In the genomic region with DNA sequence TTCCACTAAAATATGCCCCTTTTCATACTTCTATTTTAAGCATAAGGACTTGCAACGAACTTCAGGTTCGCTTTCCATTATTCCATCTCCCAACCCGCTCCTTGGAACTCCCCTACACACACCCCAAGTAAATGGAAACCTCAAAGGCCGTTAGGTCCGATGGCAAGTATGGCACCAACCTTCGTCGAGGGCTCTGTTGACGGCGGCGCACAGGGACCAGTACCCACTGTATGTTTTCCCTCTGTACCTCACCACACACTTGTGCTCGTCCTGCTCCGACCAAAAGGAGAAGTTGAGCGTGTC, we compare ENCODE assay signal across 8 cellular contexts. TPM values are rescaled to one million over a fixed set of nuclear protein-coding genes. Genes with fewer than 3 reads are reported as not detected.
A peak's percentile ranks its signal among the peaks of the same experiment; 100 is the strongest.
DNase-seq lines count a peak whose midpoint lies in the region; ATAC-seq, FAIRE-seq and TF ChIP-seq lines count a peak whose summit lies in the region.

No MANE protein-coding gene starts in this region.

- H3K9me3 ChIP-seq in left ventricle myocardium inferior (replicated peaks) (no peaks in the 10 kb centered on the region), small intestine (ENCODE audit: control insufficient read depth, low read depth) (no peaks in the 10 kb centered on the region)

- 7 to 16% (median 12%) methylated on average over 13 of the region's 13 CpGs for WGBS in small intestine, 3 donors

- no peak for FAIRE-seq in small intestine (lab: Jason Lieb, UNC)

- H3K4me1 ChIP-seq in left ventricle myocardium inferior (peaks cover 26% of the 10 kb centered on the region), small intestine (ENCODE audit: control insufficient read depth in 2 of 2, insufficient read depth in 1 of 2, low read depth in 1 of 2, low read length in 1 of 2) (no peaks in the 10 kb centered on the region)

- TF ChIP-seq CTCF in C4-2B (conservative IDR thresholded peaks at IDR 0.05), result no peak
- no peak for TF ChIP-seq CTCF in HFFc6 (IDR thresholded peaks at IDR 0.05)
- no peak for TF ChIP-seq CTCF in WI38 (IDR thresholded peaks at IDR 0.05; ENCODE audit: low read depth, low read length)
- no peak for TF ChIP-seq CTCF in left ventricle myocardium inferior (IDR thresholded peaks at IDR 0.05; ENCODE audit: borderline replicate concordance)

- H3K9me3 Mint-ChIP-seq in HFFc6, result no peaks in the 10 kb centered on the region

- DNase-seq in HFFc6 (no peak), left ventricle myocardium inferior (peak; percentile 46), small intestine (peak; percentile 64), NCI-H2107 (lab: John Stamatoyannopoulos, UW) (no peak)

- H3K27ac ChIP-seq in C4-2B (peak overlapping the region; percentile 80), left ventricle myocardium inferior (replicated peaks) (peak overlapping the region; percentile 84), small intestine (ENCODE audit: low read depth in 1 of 2, low read length in 1 of 2) (peak overlapping the region; percentile 96 to 99)

- H3K4me3 ChIP-seq in WI38 (ENCODE audit: low read depth, low read length) (peak overlapping the region; percentile 65), left ventricle myocardium inferior (peak overlapping the region; percentile 79), small intestine (ENCODE audit: low read depth in 1 of 2, low read length in 2 of 2) (peak overlapping the region; percentile 62 to 91)

- no peak overlapping the region; the same call in 1 of the 2 replicates for H3K27ac Mint-ChIP-seq in HFFc6

- peaks cover 4% of the 10 kb centered on the region for H3K27me3 Mint-ChIP-seq in HFFc6 (ENCODE audit: insufficient read depth)

- intact Hi-C loops in left ventricle myocardium inferior (cut with micrococcal nuclease), result no loop called here

- peak overlapping the region; percentile 84; the same call in 1 of the 2 replicates for H3K4me3 Mint-ChIP-seq in HFFc6

- H3K4me1 Mint-ChIP-seq in HFFc6 (ENCODE audit: low read depth), result peaks cover 23% of the 10 kb centered on the region

- H3K36me3 ChIP-seq in left ventricle myocardium inferior (peaks cover 42% of the 10 kb centered on the region), small intestine (ENCODE audit: control insufficient read depth in 2 of 2, insufficient read depth in 2 of 2, low read length in 2 of 2) (peaks cover 2 to 5% of the 10 kb centered on the region in 2 donors)

- H3K27me3 ChIP-seq in left ventricle myocardium inferior (ENCODE audit: low read depth), result no peaks in the 10 kb centered on the region
- H3K27me3 ChIP-seq in small intestine (ENCODE audit: control insufficient read depth in 2 of 2, insufficient read depth in 2 of 2, low read length in 2 of 2), result no peaks in the 10 kb centered on the region

- ATAC-seq in HG03135 (IDR thresholded peaks at IDR 0.05; ENCODE audit: unreplicated experiment) (no peak), HG02970 (IDR thresholded peaks at IDR 0.05; ENCODE audit: low FRiP score, unreplicated experiment) (no peak)

- H3K36me3 Mint-ChIP-seq in HFFc6 (ENCODE audit: low read depth), result no peaks in the 10 kb centered on the region

RNA-seq across cellular contexts. Expression of a gene that starts 24.1 kb away (rescaled TPM):
- 100 to 1,000 TPM; 520 to 678 (median 632) TPM for total RNA-seq in HFFc6 (2021; fragmentation: NEBNext Ultra II Directional; extraction: Animal tissue kit (Norgen Biotek cat#: 25700))
- total RNA-seq in left ventricle myocardium inferior, result 261 TPM
- 100 to 1,000 TPM; 257 to 356 (median 269) TPM for polyA plus RNA-seq in small intestine

RNA-seq across cellular contexts. Expression of a gene that starts 24.7 kb away (rescaled TPM):
- total RNA-seq in HFFc6 (2021; fragmentation: NEBNext Ultra II Directional; extraction: Animal tissue kit (Norgen Biotek cat#: 25700)), result 10 to 100 TPM in 5 of 6 experiments, 1 to 10 TPM in 1; 8.2 to 13.4 (median 12.2) TPM
- 5.2 TPM for total RNA-seq in left ventricle myocardium inferior
- 1 to 10 TPM; 3.2 to 6.4 (median 5.4) TPM for polyA plus RNA-seq in small intestine

RNA-seq across cellular contexts. Expression of a gene that starts 34.7 kb away (rescaled TPM):
- 1 to 10 TPM in 5 of 6 experiments, under 1 TPM in 1; 0.99 to 2.0 (median 1.2) TPM for total RNA-seq in HFFc6 (2021; fragmentation: NEBNext Ultra II Directional; extraction: Animal tissue kit (Norgen Biotek cat#: 25700))
- 4.1 TPM for total RNA-seq in left ventricle myocardium inferior
- polyA plus RNA-seq in small intestine, result 1 to 10 TPM in 2 of 3 donors, under 1 TPM in 1; 0.27 to 1.6 (median 1.1) TPM

Comparison
In these comparisons a context has a peak if more than half of its experiments do, and no peak if none do; other contexts are left out.
1. DNase-seq: peak in left ventricle myocardium inferior (single experiment) and small intestine (single experiment); none in HFFc6 (single experiment) and NCI-H2107 (single experiment).
2. Peak in every context shown above with its lines, with median percentiles within 50 percentile points of each other: H3K27ac ChIP-seq and H3K4me3 ChIP-seq.